Comparison of ENCODE assay signal across 15 cellular contexts in genomic region chr6:134315189-134315588, GRCh38.
"Had no signal": no experiment of that assay in that cellular context is flagged by ENCODE, and none has a peak within 500 bp of the region (broad histone marks: within the 10 kb centered on the region; RNA-seq: fewer than 3 reads in every experiment).

No MANE protein-coding gene starts in this region.

- H3K27me3 ChIP-seq: right atrium auricular region had no signal

- H3K9me3 ChIP-seq: prostate gland, right atrium auricular region, transverse colon had no signal

- H3K4me1 ChIP-seq: prostate gland had no signal

- DNase-seq: activated B cell treated with CpG ODN at 0.5 μM for 24 hours; activated CD8-positive, alpha-beta T cell treated with anti-CD3 and anti-CD28 coated beads, Interleukin-2, amount 10 ng/mL, durations not matched to agents 7 days and 5 days; activated naive CD4-positive, alpha-beta T cell treated with Interleukin-2 at 50 U/mL for 16 hours; activated naive CD8-positive, alpha-beta T cell treated with anti-CD3 and anti-CD28 coated beads, Interleukin-2, amount 50 U/mL, for 24 hours; activated T-cell treated with anti-CD3 and anti-CD28 coated beads, Interleukin-2, amount 50 U/mL, for 24 hours; endodermal cell; stimulated activated CD4-positive, alpha-beta T cell treated with anti-CD3 and anti-CD28 coated beads, Interleukin-12 subunit alpha, Interleukin-12 subunit beta, amount 100 ng/mL, for 4 hours; stimulated activated CD4-positive, alpha-beta T cell treated with anti-CD3 and anti-CD28 coated beads, Interleukin-1b, Interleukin-23, amount 100 ng/mL, for 48 hours; stimulated activated CD8-positive, alpha-beta memory T cell treated with anti-CD3 and anti-CD28 coated beads, Interleukin-4, amount 100 ng/mL, for 48 hours; stimulated activated naive CD4-positive, alpha-beta T cell treated with Interleukin-2 at 50 U/mL for 16 hours; T-helper 2 cell; transverse colon had no signal

- H3K36me3 ChIP-seq: prostate gland, right atrium auricular region, transverse colon had no signal

- H3K4me3 ChIP-seq: prostate gland, right atrium auricular region, transverse colon had no signal

- H3K27ac ChIP-seq: epithelial cell of prostate, prostate gland, right atrium auricular region, transverse colon had no signal
